Comparison of ENCODE assay signal across 8 cellular contexts in genomic region chr17:50200447-50201225, GRCh38. TPM values are rescaled to one million over a fixed set of nuclear protein-coding genes. Genes with fewer than 3 reads are reported as not detected.
A peak's percentile ranks its signal among the peaks of the same experiment; 100 is the strongest.
DNase-seq lines count a peak whose midpoint lies in the region; ATAC-seq and TF ChIP-seq lines count a peak whose summit lies in the region.

No MANE protein-coding gene starts in this region.

- H3K4me2 ChIP-seq in OCI-LY1 (ENCODE audit: low read length): peak overlapping the region; percentile 71

- H3K9ac ChIP-seq in OCI-LY1 (ENCODE audit: low read length) (no peak overlapping the region), mucosa of rectum (ENCODE audit: low read depth in 1 of 2, low read length in 2 of 2) (peak overlapping the region; percentile 66 to 68)

- no peaks in the 10 kb centered on the region for H4K20me1 ChIP-seq in OCI-LY1 (ENCODE audit: insufficient read depth, low read length)

- peak; percentile 60 for ATAC-seq in GM18868 (IDR thresholded peaks at IDR 0.05; ENCODE audit: unreplicated experiment)

- H3K27ac ChIP-seq in ACC112 (ENCODE audit: low read depth, low read length) (peak overlapping the region; percentile 96), OCI-LY1 (ENCODE audit: low read depth, low read length, poor library complexity, severe bottlenecking) (no peak overlapping the region), mucosa of rectum (ENCODE audit: low read depth in 2 of 2, low read length in 2 of 2) (peak overlapping the region; percentile 85 to 90)

- H3K27me3 ChIP-seq in ACC112 (ENCODE audit: insufficient read depth, low read length) (no peaks in the 10 kb centered on the region), OCI-LY1 (ENCODE audit: insufficient read depth, low read length) (peaks cover 4% of the 10 kb centered on the region; the same call in 1 of the 2 replicates), mucosa of rectum (ENCODE audit: control insufficient read depth in 2 of 2, insufficient read depth in 2 of 2, low read length in 2 of 2) (peaks cover 8 to 30% of the 10 kb centered on the region in 2 donors)

- H3F3A ChIP-seq in OCI-LY1 (ENCODE audit: insufficient read depth, low read length): no peaks in the 10 kb centered on the region

- TF ChIP-seq CTCF in OCI-LY1 (IDR thresholded peaks at IDR 0.05; ENCODE audit: low read length) (peak; percentile 100), epithelial cell of proximal tubule (conservative IDR thresholded peaks at IDR 0.05; ENCODE audit: low read depth, low read length) (peak; percentile 92)

- peak; percentile 88 for DNase-seq in HT-29 (ENCODE audit: low spot score)
- peak; percentile 71 for DNase-seq in activated T-cell treated with anti-CD3 and anti-CD28 coated beads for 4 hours
- DNase-seq in epithelial cell of proximal tubule (ENCODE audit: low read depth): no peak
- DNase-seq in stimulated activated CD8-positive, alpha-beta memory T cell treated with anti-CD3 and anti-CD28 coated beads, Interleukin-4, amount 100 ng/mL, for 4 hours (ENCODE audit: low read depth in 2 of 2, low spot score in 1 of 2): peak; percentile 53 to 54

- H2AFZ ChIP-seq in ACC112 (ENCODE audit: low read length, unreplicated experiment): no peak overlapping the region
- H2AFZ ChIP-seq in OCI-LY1 (ENCODE audit: low read length): no peak overlapping the region

- H3K79me2 ChIP-seq in ACC112 (ENCODE audit: control insufficient read depth, insufficient read depth, low read length, unreplicated experiment): peaks cover 84% of the 10 kb centered on the region
- H3K79me2 ChIP-seq in OCI-LY1 (ENCODE audit: insufficient read depth, low read length): no peaks in the 10 kb centered on the region

- H3K4me3 ChIP-seq in ACC112 (ENCODE audit: low read depth, low read length) (peak overlapping the region; percentile 82), OCI-LY1 (ENCODE audit: low read depth, low read length, poor library complexity, severe bottlenecking) (peak overlapping the region; percentile 43), epithelial cell of proximal tubule (ENCODE audit: low read depth, low read length) (peak overlapping the region; percentile 58), mucosa of rectum (ENCODE audit: low read length in 2 of 2) (peak overlapping the region; percentile 47 to 71)

- no peaks in the 10 kb centered on the region for H3K9me2 ChIP-seq in OCI-LY1 (ENCODE audit: low read depth, low read length)

- H3K9me3 ChIP-seq in OCI-LY1 (ENCODE audit: low read length) (no peaks in the 10 kb centered on the region), mucosa of rectum (ENCODE audit: control insufficient read depth in 2 of 2, low read length in 2 of 2) (no peaks in the 10 kb centered on the region)

- peaks cover 37% of the 10 kb centered on the region for H3K36me3 ChIP-seq in ACC112 (ENCODE audit: insufficient read depth, low read length)
- H3K36me3 ChIP-seq in OCI-LY1 (ENCODE audit: insufficient read depth, low read length): no peaks in the 10 kb centered on the region
- peaks cover 6 to 12% of the 10 kb centered on the region in 2 donors for H3K36me3 ChIP-seq in mucosa of rectum (ENCODE audit: control insufficient read depth in 2 of 2, insufficient read depth in 2 of 2, low read length in 2 of 2)

- H3K4me1 ChIP-seq in ACC112 (ENCODE audit: control insufficient read depth, insufficient read depth, low read length, unreplicated experiment) (peaks cover 75% of the 10 kb centered on the region), OCI-LY1 (ENCODE audit: insufficient read depth, low read length, severe bottlenecking) (peaks cover 15% of the 10 kb centered on the region), mucosa of rectum (ENCODE audit: control insufficient read depth in 2 of 2, insufficient read depth in 2 of 2, low read length in 2 of 2) (peaks cover 11 to 13% of the 10 kb centered on the region in 2 donors)

RNA-seq across cellular contexts. Expression of gene COL1A1, which starts 0.8 kb away (rescaled TPM):
- total RNA-seq in HT-29 (2014; rRNA removed; shearing (Covaris generic)): 0.38 and 0.83 TPM in 2 replicates
- 13.9 and 105 TPM in 2 replicates for total RNA-seq in epithelial cell of proximal tubule

RNA-seq across cellular contexts. Expression of gene SGCA, which starts 34.8 kb away (rescaled TPM):
- not detected in 2 replicates for total RNA-seq in HT-29 (2014; rRNA removed; shearing (Covaris generic))
- total RNA-seq in epithelial cell of proximal tubule: 0.69 TPM in 1 of 2 replicates, not detected in the other

RNA-seq across cellular contexts. Expression of gene PPP1R9B, which starts 50.2 kb away (rescaled TPM):
- 38.7 and 54.6 TPM in 2 replicates for total RNA-seq in HT-29 (2014; rRNA removed; shearing (Covaris generic))
- total RNA-seq in epithelial cell of proximal tubule: 32.9 and 33.8 TPM in 2 replicates
